8 cellular contexts compared by ENCODE assay signal in genomic region chr15:35306361-35306981, GRCh38.
DNase-seq lines count a peak whose midpoint lies in the region; ATAC-seq lines count a peak whose summit lies in the region.

No MANE protein-coding gene starts in this region.

- peak overlapping the region; percentile 19 for H2BK5ac ChIP-seq in trophoblast cell (ENCODE audit: low read depth, low read length, poor library complexity)

- H3K27ac ChIP-seq in trophoblast cell (ENCODE audit: low read depth, low read length): peak overlapping the region; percentile 97

- H4K8ac ChIP-seq in trophoblast cell (ENCODE audit: low read depth, low read length): no peak overlapping the region

- intact Hi-C loops in posterior vena cava (cut with DNase I): loop anchor here in 1 of 2 donors (10.0 kb wide), 1 partner anchor 1268 kb away; the partner anchor contains the start of gene CDIN1

- no peak overlapping the region for H4K12ac ChIP-seq in trophoblast cell (ENCODE audit: low read depth, low read length)

- H3K9ac ChIP-seq in trophoblast cell (ENCODE audit: low read length): no peak overlapping the region

- no peaks in the 10 kb centered on the region for H3K27me3 ChIP-seq in trophoblast cell (ENCODE audit: insufficient read depth, low read length)

- DNase-seq in GM04504 (ENCODE audit: low read depth) (peak; percentile 48), RPMI7951 (ENCODE audit: low read depth) (peak; percentile 72), globus pallidus (ENCODE audit: low spot score) (peak; percentile 22), trophoblast cell (peak; percentile 35 to 44), posterior vena cava (ENCODE audit: low spot score) (no peak)

- H3K4me3 ChIP-seq in trophoblast cell (ENCODE audit: low read depth, low read length): no peak overlapping the region

- no peak overlapping the region for H3K18ac ChIP-seq in trophoblast cell (ENCODE audit: low read length)

- H3K4me2 ChIP-seq in trophoblast cell (ENCODE audit: low read length): no peak overlapping the region

- peak overlapping the region; percentile 9 for H2BK120ac ChIP-seq in trophoblast cell (ENCODE audit: insufficient read depth, low read length, poor library complexity)

- peaks cover 10% of the 10 kb centered on the region for H3K79me1 ChIP-seq in trophoblast cell (ENCODE audit: low read length)

- no peak overlapping the region for H3K23ac ChIP-seq in trophoblast cell (ENCODE audit: low read length)

- no peaks in the 10 kb centered on the region for H3K9me3 ChIP-seq in trophoblast cell (ENCODE audit: insufficient read depth, low read depth, low read length)

- H3K36me3 ChIP-seq in trophoblast cell (ENCODE audit: control insufficient read depth in 1 of 2, insufficient read depth in 2 of 2, low read length in 2 of 2): no peaks in the 10 kb centered on the region

- H2AK5ac ChIP-seq in trophoblast cell (ENCODE audit: low read length): no peak overlapping the region

- H2AFZ ChIP-seq in trophoblast cell (ENCODE audit: insufficient read depth, low read length, poor library complexity): no peak overlapping the region

- peak overlapping the region; percentile 99 for H4K91ac ChIP-seq in trophoblast cell (ENCODE audit: low read depth, low read length)

- peaks cover 2% of the 10 kb centered on the region for H3K79me2 ChIP-seq in trophoblast cell (ENCODE audit: control insufficient read depth, insufficient read depth, low read length, poor library complexity)

- H3K14ac ChIP-seq in trophoblast cell (ENCODE audit: low read length): no peak overlapping the region

- WGBS in trophoblast cell (ENCODE audit: extremely low coverage, insufficient coverage, insufficient read length): no CpG with 5 or more reads among the region's 4 CpGs

- peaks cover 2% of the 10 kb centered on the region in 2 experiments for H3K4me1 ChIP-seq in trophoblast cell (ENCODE audit: control insufficient read depth in 1 of 2, insufficient read depth in 2 of 2, low read length in 2 of 2)

- ATAC-seq in HG03460 (IDR thresholded peaks at IDR 0.05; ENCODE audit: unreplicated experiment) (no peak), HG03439 (IDR thresholded peaks at IDR 0.05; ENCODE audit: unreplicated experiment) (no peak), GM19397 (IDR thresholded peaks at IDR 0.05; ENCODE audit: unreplicated experiment) (no peak)

- no peak overlapping the region for H2BK12ac ChIP-seq in trophoblast cell (ENCODE audit: low read length)

- no peak overlapping the region for H3K4ac ChIP-seq in trophoblast cell (ENCODE audit: low read depth, low read length)
